ENCODE assay signal across 25 cellular contexts in genomic region chr6:1697688-1698351, GRCh38.
"Had no signal": no experiment of that assay in that cellular context is flagged by ENCODE, and none has a peak within 500 bp of the region (broad histone marks: within the 10 kb centered on the region; RNA-seq: fewer than 3 reads in every experiment).

No MANE protein-coding gene starts in this region.

- H3K27me3 ChIP-seq: breast epithelium, colonic mucosa, dorsolateral prefrontal cortex, left lung, spleen, upper lobe of right lung had no signal

- H3K27ac Mint-ChIP-seq: activated CD8-positive, alpha-beta T cell treated with anti-CD3 and anti-CD28 coated beads, Interleukin-2, amount 10 ng/mL, durations not matched to agents 7 days and 5 days; activated naive CD4-positive, alpha-beta T cell treated with anti-CD3 and anti-CD28 coated beads, Interleukin-2, amount 50 U/mL, for 24 hours; effector memory CD8-positive, alpha-beta T cell; progenitor cell of endocrine pancreas had no signal

- ATAC-seq: activated CD8-positive, alpha-beta T cell treated with anti-CD3 and anti-CD28 coated beads, Interleukin-2, amount 10 ng/mL, durations not matched to agents 7 days and 5 days; effector memory CD8-positive, alpha-beta T cell; esophagus mucosa; left lung had no signal

- H3K9me3 ChIP-seq: breast epithelium, colonic mucosa, left lung, upper lobe of right lung had no signal

- H3K36me3 ChIP-seq: breast epithelium, colonic mucosa, left lung, spleen, upper lobe of right lung, WERI-Rb-1 had no signal

- DNase-seq: activated CD4-positive, alpha-beta T cell treated with anti-CD3 and anti-CD28 coated beads for 1 hour; activated CD4-positive, alpha-beta T cell treated with anti-CD3 and anti-CD28 coated beads, Interleukin-2, amount 50 U/mL, for 1 hour; activated CD8-positive, alpha-beta T cell treated with anti-CD3 and anti-CD28 coated beads, Interleukin-2, amount 10 ng/mL, durations not matched to agents 7 days and 5 days; activated gamma-delta T cell treated with Interleukin-2 at 50 U/mL for 16 hours; activated T-cell treated with anti-CD3 and anti-CD28 coated beads, Interleukin-2, amount 50 U/mL, for 1 hour; anterior cingulate cortex; colonic mucosa; dorsolateral prefrontal cortex; effector memory CD8-positive, alpha-beta T cell; foreskin melanocyte; left lung; naive B cell; occipital lobe; retina; spleen; stimulated activated CD4-positive, alpha-beta T cell treated with anti-CD3 and anti-CD28 coated beads, Interleukin-4, amount 100 ng/mL, for 1 hour; stimulated activated naive CD4-positive, alpha-beta T cell treated with Interleukin-2 at 50 U/mL for 16 hours; upper lobe of right lung; WERI-Rb-1 had no signal

- H3K4me3 ChIP-seq: breast epithelium, colonic mucosa, dorsolateral prefrontal cortex, left lung, lung, spleen, upper lobe of right lung had no signal

- H3K4me3 Mint-ChIP-seq: activated CD8-positive, alpha-beta T cell treated with anti-CD3 and anti-CD28 coated beads, Interleukin-2, amount 10 ng/mL, durations not matched to agents 7 days and 5 days; activated naive CD4-positive, alpha-beta T cell treated with anti-CD3 and anti-CD28 coated beads, Interleukin-2, amount 50 U/mL, for 24 hours; central memory CD8-positive, alpha-beta T cell; effector memory CD8-positive, alpha-beta T cell; naive B cell had no signal

- H3K27ac ChIP-seq: breast epithelium, colonic mucosa, left lung, upper lobe of right lung, WERI-Rb-1 had no signal

- H3K4me1 Mint-ChIP-seq: activated naive CD4-positive, alpha-beta T cell treated with anti-CD3 and anti-CD28 coated beads, Interleukin-2, amount 50 U/mL, for 24 hours; central memory CD8-positive, alpha-beta T cell; naive B cell had no signal

- H3K27me3 Mint-ChIP-seq: activated naive CD4-positive, alpha-beta T cell treated with anti-CD3 and anti-CD28 coated beads, Interleukin-2, amount 50 U/mL, for 24 hours; central memory CD8-positive, alpha-beta T cell; effector memory CD8-positive, alpha-beta T cell; naive B cell had no signal

- H3K4me1 ChIP-seq: breast epithelium, colonic mucosa, spleen, upper lobe of right lung had no signal

- H3K9me3 Mint-ChIP-seq: central memory CD8-positive, alpha-beta T cell; effector memory CD8-positive, alpha-beta T cell had no signal
